ENCODE assay signal across 9 cellular contexts in the genomic region with DNA sequence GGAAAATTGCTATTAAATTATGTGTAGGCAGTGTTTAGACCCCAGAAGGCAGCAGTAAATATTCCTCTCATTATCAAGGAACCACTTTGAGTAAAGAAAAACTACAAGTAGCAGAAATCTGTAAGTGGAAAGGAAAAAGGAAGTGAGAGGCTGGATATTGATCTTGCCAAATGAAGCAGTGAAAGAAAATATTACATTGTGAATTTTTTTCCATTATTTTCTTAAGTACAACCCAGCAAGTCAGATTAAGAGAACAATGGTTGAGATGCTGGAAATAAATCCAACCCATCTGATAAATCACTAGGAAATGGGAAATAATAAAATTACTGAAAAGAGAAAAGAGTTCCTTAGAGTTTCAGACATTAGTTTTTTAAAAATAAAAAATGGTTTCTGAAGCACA.
"Had no signal": no experiment of that assay in that cellular context is flagged by ENCODE, and none has a peak within 500 bp of the region (broad histone marks: within the 10 kb centered on the region; RNA-seq: fewer than 3 reads in every experiment).

No MANE protein-coding gene starts in this region.

- DNase-seq: GM23248, GOT3, H7, HFFc6, IMR-90, KG1 had no signal

- H3K9me3 Mint-ChIP-seq: HFFc6 had no signal

- FAIRE-seq: HTR-8/SVneo, K562 had no signal

- H3K4me3 Mint-ChIP-seq: HFFc6 had no signal

- ATAC-seq: HCT116, K562 had no signal

- H3K27ac Mint-ChIP-seq: HFFc6 had no signal
